ENCODE assay signal across 18 cellular contexts in genomic region chr2:185984670-185985069, GRCh38.
"Had no signal": no experiment of that assay in that cellular context is flagged by ENCODE, and none has a peak within 500 bp of the region (broad histone marks: within the 10 kb centered on the region; RNA-seq: fewer than 3 reads in every experiment).

No MANE protein-coding gene starts in this region.

- H3K27ac Mint-ChIP-seq: activated CD8-positive, alpha-beta memory T cell treated with anti-CD3 and anti-CD28 coated beads, Interleukin-2, amount 10 ng/mL, durations not matched to agents 7 days and 5 days; activated naive CD8-positive, alpha-beta T cell; nephron progenitor cell; T-helper 1 cell treated with Interleukin-12 subunit alpha and Interleukin-12 subunit beta and Interleukin-4 antibody, amounts not matched to agents 30 μg/mL and 1 μg/mL, for 36 hours had no signal

- H3K27me3 Mint-ChIP-seq: activated CD8-positive, alpha-beta memory T cell treated with anti-CD3 and anti-CD28 coated beads, Interleukin-2, amount 10 ng/mL, durations not matched to agents 7 days and 5 days; activated naive CD8-positive, alpha-beta T cell had no signal

- DNase-seq: activated CD4-positive, alpha-beta T cell treated with anti-CD3 and anti-CD28 coated beads, Interleukin-2, amount 50 U/mL, for 48 hours; activated CD8-positive, alpha-beta memory T cell treated with anti-CD3 and anti-CD28 coated beads, Interleukin-2, amount 10 ng/mL, durations not matched to agents 7 days and 5 days; activated effector memory CD4-positive, alpha-beta T cell treated with anti-CD3 and anti-CD28 coated beads, Interleukin-2, amount 50 U/mL, for 16 hours; activated T-cell treated with anti-CD3 and anti-CD28 coated beads, Interleukin-2, amount 50 U/mL, for 4 hours; aorta; central memory CD4-positive, alpha-beta T cell; cortex of kidney; effector CD8-positive, alpha-beta T cell; left ventricle myocardium inferior; nephron progenitor cell; psoas muscle; right lobe of liver; stimulated activated CD4-positive, alpha-beta T cell treated with anti-CD3 and anti-CD28 coated beads, Interleukin-2, amount 100 ng/mL, for 48 hours; stimulated activated naive CD4-positive, alpha-beta T cell treated with Interleukin-2 at 50 U/mL for 16 hours; upper lobe of right lung had no signal

- H3K4me1 Mint-ChIP-seq: activated CD8-positive, alpha-beta memory T cell treated with anti-CD3 and anti-CD28 coated beads, Interleukin-2, amount 10 ng/mL, durations not matched to agents 7 days and 5 days; nephron progenitor cell had no signal

- H3K27ac ChIP-seq: left ventricle myocardium inferior, psoas muscle, right lobe of liver, upper lobe of right lung had no signal

- H3K36me3 Mint-ChIP-seq: activated CD8-positive, alpha-beta memory T cell treated with anti-CD3 and anti-CD28 coated beads, Interleukin-2, amount 10 ng/mL, durations not matched to agents 7 days and 5 days had no signal

- H3K9me3 Mint-ChIP-seq: activated T-cell treated with anti-CD3 and anti-CD28 coated beads, Interleukin-2, amount 50 U/mL, for 4 hours; nephron progenitor cell; T-helper 1 cell treated with Interleukin-12 subunit alpha and Interleukin-12 subunit beta and Interleukin-4 antibody, amounts not matched to agents 30 μg/mL and 1 μg/mL, for 36 hours had no signal

- H3K27me3 ChIP-seq: right lobe of liver, upper lobe of right lung had no signal

- ATAC-seq: activated CD8-positive, alpha-beta memory T cell treated with anti-CD3 and anti-CD28 coated beads, Interleukin-2, amount 10 ng/mL, durations not matched to agents 7 days and 5 days; activated T-cell treated with anti-CD3 and anti-CD28 coated beads, Interleukin-2, amount 50 U/mL, for 4 hours; psoas muscle; right lobe of liver; SK-N-SH treated with all-trans-retinoic acid at 6 μM for 48 hours; upper lobe of right lung had no signal

- H3K4me3 Mint-ChIP-seq: activated CD8-positive, alpha-beta memory T cell treated with anti-CD3 and anti-CD28 coated beads, Interleukin-2, amount 10 ng/mL, durations not matched to agents 7 days and 5 days; activated naive CD8-positive, alpha-beta T cell; activated T-cell treated with anti-CD3 and anti-CD28 coated beads, Interleukin-2, amount 50 U/mL, for 4 hours; nephron progenitor cell; T-helper 1 cell treated with Interleukin-12 subunit alpha and Interleukin-12 subunit beta and Interleukin-4 antibody, amounts not matched to agents 30 μg/mL and 1 μg/mL, for 36 hours had no signal

- H3K4me3 ChIP-seq: left ventricle myocardium inferior, psoas muscle, right lobe of liver, upper lobe of right lung had no signal

- H3K9me3 ChIP-seq: left ventricle myocardium inferior, psoas muscle, right lobe of liver, upper lobe of right lung had no signal

- H3K4me1 ChIP-seq: left ventricle myocardium inferior, psoas muscle, right lobe of liver, upper lobe of right lung had no signal

- H3K36me3 ChIP-seq: left ventricle myocardium inferior, right lobe of liver, upper lobe of right lung had no signal
